ENCODE assay signal across 8 cellular contexts in genomic region chr7:150324366-150324961, GRCh38. TPM values are rescaled to one million over a fixed set of nuclear protein-coding genes. Genes with fewer than 3 reads are reported as not detected.
DNase-seq lines count a peak whose midpoint lies in the region; ATAC-seq and TF ChIP-seq lines count a peak whose summit lies in the region.

No MANE protein-coding gene starts in this region.

- H3K4me2 ChIP-seq in KMS-11: peak overlapping the region; percentile 80

- DNase-seq in COLO668 (lab: John Stamatoyannopoulos, UW; ENCODE audit: unreplicated experiment) (peak; percentile 34), breast epithelium (ENCODE audit: low spot score in 2 of 2) (no peak), T-helper 9 cell (no peak), head of caudate nucleus (no peak)

- H3K4me1 ChIP-seq in KMS-11 (ENCODE audit: low read depth, poor library complexity, severe bottlenecking): peaks cover 39% of the 10 kb centered on the region
- H3K4me1 ChIP-seq in breast epithelium: peaks cover 0 to 8% of the 10 kb centered on the region in 2 donors
- peaks cover 25% of the 10 kb centered on the region for H3K4me1 ChIP-seq in mucosa of stomach (ENCODE audit: control insufficient read depth, insufficient read depth, low read length)

- no peaks in the 10 kb centered on the region for H3K9me3 ChIP-seq in breast epithelium
- no peaks in the 10 kb centered on the region for H3K9me3 ChIP-seq in mucosa of stomach (ENCODE audit: control insufficient read depth, low read length)

- H2AFZ ChIP-seq in KMS-11 (ENCODE audit: low read depth): no peak overlapping the region

- no peaks in the 10 kb centered on the region for H4K20me1 ChIP-seq in KMS-11 (ENCODE audit: insufficient read depth)

- H3K9ac ChIP-seq in KMS-11 (peak overlapping the region; percentile 98; the same call in 1 of the 2 replicates), mucosa of stomach (ENCODE audit: low read length) (peak overlapping the region; percentile 95)

- H3K27ac ChIP-seq in KMS-11 (peak overlapping the region; percentile 93), breast epithelium (peak overlapping the region; percentile 91 to 92)

- H3K4me3 ChIP-seq in KMS-11 (IDR thresholded peaks at IDR 0.05; ENCODE audit: insufficient read depth, low read depth, low read length): no peak overlapping the region
- peak overlapping the region in 2 of 3 donors; percentile 84 to 92 for H3K4me3 ChIP-seq in breast epithelium
- H3K4me3 ChIP-seq in mucosa of stomach (ENCODE audit: low read length): peak overlapping the region; percentile 82

- TF ChIP-seq POLR2A in breast epithelium (IDR thresholded peaks at IDR 0.05): no peak

- ATAC-seq in HG03097 (IDR thresholded peaks at IDR 0.05; ENCODE audit: low FRiP score, unreplicated experiment): no peak
- no peak for ATAC-seq in HG03565 (IDR thresholded peaks at IDR 0.05; ENCODE audit: unreplicated experiment)

- no peaks in the 10 kb centered on the region; the same call in 1 of the 2 replicates for H3K36me3 ChIP-seq in KMS-11 (ENCODE audit: insufficient read depth)
- no peaks in the 10 kb centered on the region for H3K36me3 ChIP-seq in breast epithelium
- H3K36me3 ChIP-seq in mucosa of stomach (ENCODE audit: control insufficient read depth, insufficient read depth, low read length): no peaks in the 10 kb centered on the region

- H3K79me2 ChIP-seq in KMS-11 (ENCODE audit: insufficient read depth, low read depth): peaks cover 56% of the 10 kb centered on the region

- intact Hi-C loops in breast epithelium (cut with DNase I; ENCODE audit: low total_unique reads) (no loop called here), head of caudate nucleus (cut with DNase I) (no loop called here)

- no peak for TF ChIP-seq CTCF in KMS-11 (conservative IDR thresholded peaks at IDR 0.05; ENCODE audit: low read depth, low read length)
- no peak for TF ChIP-seq CTCF in breast epithelium (IDR thresholded peaks at IDR 0.05)

- no peaks in the 10 kb centered on the region for H3K27me3 ChIP-seq in KMS-11 (ENCODE audit: insufficient read depth, low read depth)
- H3K27me3 ChIP-seq in breast epithelium: no peaks in the 10 kb centered on the region
- no peaks in the 10 kb centered on the region for H3K27me3 ChIP-seq in mucosa of stomach (ENCODE audit: control insufficient read depth, insufficient read depth, low read length)

RNA-seq across cellular contexts. Expression of gene ACTR3C, which starts 1.1 kb away (rescaled TPM):
- 10 to 100 TPM in 2 of 3 donors, 1 to 10 TPM in 1; 5.0 to 54.0 (median 30.2) TPM for total RNA-seq in breast epithelium

RNA-seq across cellular contexts. Expression of gene LRRC61, which starts 1.3 kb away (rescaled TPM):
- 10 to 100 TPM in 2 of 3 donors, 1 to 10 TPM in 1; 8.0 to 23.4 (median 15.4) TPM for total RNA-seq in breast epithelium

RNA-seq across cellular contexts. Expression of gene RARRES2, which starts 17.0 kb away (rescaled TPM):
- 100 to 1,000 TPM; 156 to 297 (median 267) TPM for total RNA-seq in breast epithelium

RNA-seq across cellular contexts. Expression of gene REPIN1, which starts 44.2 kb away (rescaled TPM):
- 10 to 100 TPM; 43.7 to 70.8 (median 68.2) TPM for total RNA-seq in breast epithelium

RNA-seq across cellular contexts. Expression of gene ZNF775, which starts 54.7 kb away (rescaled TPM):
- total RNA-seq in breast epithelium: 1 to 10 TPM; 1.9 to 5.7 (median 4.6) TPM
